19 cellular contexts compared by ENCODE assay signal in the genomic region with DNA sequence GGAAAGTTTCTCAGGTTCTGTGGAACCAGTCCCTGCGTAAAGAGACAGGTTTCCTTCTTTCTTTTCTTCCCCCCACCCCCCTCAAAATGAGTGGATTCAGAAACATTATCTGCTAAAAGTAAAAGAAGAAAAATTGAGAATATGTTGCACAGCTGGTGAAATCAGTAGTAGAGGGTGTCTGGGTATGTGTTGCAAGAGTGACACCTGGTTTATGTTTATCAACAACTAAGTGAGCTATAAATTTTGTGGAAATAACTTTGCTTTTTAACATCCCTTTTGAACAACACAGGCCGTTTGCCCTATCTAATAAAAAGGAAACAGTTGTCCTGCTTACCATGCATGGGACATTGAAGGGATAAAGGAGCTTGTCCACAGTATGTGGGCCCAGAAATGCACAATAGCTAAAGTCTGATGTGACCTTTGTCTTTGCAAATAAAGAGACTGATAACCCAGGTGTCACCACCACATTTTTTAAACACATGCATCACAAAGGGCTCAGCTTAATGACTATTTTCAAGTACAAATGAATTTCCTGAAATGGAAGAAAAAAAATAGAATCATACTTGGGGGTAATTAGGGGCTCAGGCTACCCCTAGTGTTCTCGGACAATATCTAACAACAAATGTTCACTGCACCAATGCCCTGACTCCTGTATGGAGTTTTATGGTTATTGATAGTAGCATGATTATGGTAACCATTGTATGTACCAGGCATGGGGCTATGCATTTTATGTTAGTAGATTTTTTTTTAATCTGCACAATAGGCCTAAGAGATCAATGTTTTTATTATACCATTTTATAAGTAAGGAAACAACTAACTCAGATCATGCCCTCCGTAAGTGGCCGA.
"Had no signal": no experiment of that assay in that cellular context is flagged by ENCODE, and none has a peak within 500 bp of the region (broad histone marks: within the 10 kb centered on the region; RNA-seq: fewer than 3 reads in every experiment).

No MANE protein-coding gene starts in this region.

- H3K27ac Mint-ChIP-seq: activated CD4-positive, alpha-beta T cell treated with anti-CD3 and anti-CD28 coated beads, Interleukin-2, amount 10 ng/mL, durations not matched to agents 7 days and 5 days; activated CD8-positive, alpha-beta T cell treated with anti-CD3 and anti-CD28 coated beads, Interleukin-2, amount 10 ng/mL, durations not matched to agents 7 days and 5 days; activated T-cell treated with anti-CD3 and anti-CD28 coated beads, Interleukin-2, amount 50 U/mL, for 24 hours; activated T-helper 2 cell treated with anti-CD3 and anti-CD28 coated beads, Interferon-gamma antibody, Interleukin-2, Interleukin-4, amounts not matched to agents 10 μg/mL and 5 μg/mL and 100 μg/mL, durations not matched to agents 14 hours and 24 hours and 36 hours; brain; stimulated activated memory B cell treated with anti-CD40 and anti-IgM and Interleukin-4, amounts not matched to agents 10 μg/mL and 1 μg/mL and 100 μg/mL, for 72 hours had no signal

- H3K4me3 Mint-ChIP-seq: activated CD4-positive, alpha-beta T cell treated with anti-CD3 and anti-CD28 coated beads, Interleukin-2, amount 10 ng/mL, durations not matched to agents 7 days and 5 days; activated CD8-positive, alpha-beta T cell treated with anti-CD3 and anti-CD28 coated beads, Interleukin-2, amount 10 ng/mL, durations not matched to agents 7 days and 5 days; activated T-cell treated with anti-CD3 and anti-CD28 coated beads, Interleukin-2, amount 50 U/mL, for 24 hours; brain; naive B cell; neural crest cell; stimulated activated memory B cell treated with anti-CD40 and anti-IgM and Interleukin-4, amounts not matched to agents 10 μg/mL and 1 μg/mL and 100 μg/mL, for 72 hours had no signal

- H3K4me1 Mint-ChIP-seq: activated CD4-positive, alpha-beta T cell treated with anti-CD3 and anti-CD28 coated beads, Interleukin-2, amount 10 ng/mL, durations not matched to agents 7 days and 5 days had no signal

- FAIRE-seq: frontal cortex, keratinocyte had no signal

- H3K27me3 Mint-ChIP-seq: activated CD4-positive, alpha-beta T cell treated with anti-CD3 and anti-CD28 coated beads, Interleukin-2, amount 10 ng/mL, durations not matched to agents 7 days and 5 days; activated T-cell treated with anti-CD3 and anti-CD28 coated beads, Interleukin-2, amount 50 U/mL, for 24 hours; naive B cell; stimulated activated memory B cell treated with anti-CD40 and anti-IgM and Interleukin-4, amounts not matched to agents 10 μg/mL and 1 μg/mL and 100 μg/mL, for 72 hours had no signal

- H3K4me3 ChIP-seq: colonic mucosa, left lung, ovary, testis had no signal

- H3K4me1 ChIP-seq: colonic mucosa, left lung, testis had no signal

- H3K36me3 ChIP-seq: colonic mucosa, ovary had no signal

- H3K27ac ChIP-seq: colonic mucosa, left lung, testis had no signal

- ATAC-seq: activated CD8-positive, alpha-beta T cell treated with anti-CD3 and anti-CD28 coated beads, Interleukin-2, amount 10 ng/mL, durations not matched to agents 7 days and 5 days; left lung; sciatic nerve; stimulated activated memory B cell treated with anti-CD40 and anti-IgM and Interleukin-4, amounts not matched to agents 10 μg/mL and 1 μg/mL and 100 μg/mL, for 72 hours had no signal

- H3K27me3 ChIP-seq: colonic mucosa, left lung, ovary, testis had no signal

- DNase-seq: activated CD4-positive, alpha-beta T cell treated with anti-CD3 and anti-CD28 coated beads, Interleukin-2, amount 10 ng/mL, durations not matched to agents 7 days and 5 days; activated CD8-positive, alpha-beta T cell treated with anti-CD3 and anti-CD28 coated beads, Interleukin-2, amount 10 ng/mL, durations not matched to agents 7 days and 5 days; activated naive CD4-positive, alpha-beta T cell treated with Interleukin-2 at 50 U/mL for 16 hours; activated T-cell treated with anti-CD3 and anti-CD28 coated beads, Interleukin-2, amount 50 U/mL, for 24 hours; central memory CD4-positive, alpha-beta T cell; colonic mucosa; erythroblast; left lung; naive B cell; ovary; stimulated activated CD4-positive, alpha-beta T cell treated with anti-CD3 and anti-CD28 coated beads, Interleukin-4, amount 100 ng/mL, for 24 hours; testis had no signal

- H3K9me3 ChIP-seq: colonic mucosa, left lung, ovary, testis had no signal

- H3K9me3 Mint-ChIP-seq: activated CD4-positive, alpha-beta T cell treated with anti-CD3 and anti-CD28 coated beads, Interleukin-2, amount 10 ng/mL, durations not matched to agents 7 days and 5 days; activated T-cell treated with anti-CD3 and anti-CD28 coated beads, Interleukin-2, amount 50 U/mL, for 24 hours; activated T-helper 2 cell treated with anti-CD3 and anti-CD28 coated beads, Interferon-gamma antibody, Interleukin-2, Interleukin-4, amounts not matched to agents 10 μg/mL and 5 μg/mL and 100 μg/mL, durations not matched to agents 14 hours and 24 hours and 36 hours; neural crest cell; stimulated activated memory B cell treated with anti-CD40 and anti-IgM and Interleukin-4, amounts not matched to agents 10 μg/mL and 1 μg/mL and 100 μg/mL, for 72 hours had no signal
